ENCODE assay signal across 21 cellular contexts in genomic region chr5:133688386-133688785, GRCh38.
DNase-seq lines count a peak whose midpoint lies in the region; ATAC-seq, FAIRE-seq and TF ChIP-seq lines count a peak whose summit lies in the region.
"Had no signal": no experiment of that assay in that cellular context is flagged by ENCODE, and none has a peak within 500 bp of the region (broad histone marks: within the 10 kb centered on the region; RNA-seq: fewer than 3 reads in every experiment).

No MANE protein-coding gene starts in this region.

- no peaks in the 10 kb centered on the region for H3K9me1 ChIP-seq in keratinocyte (ENCODE audit: control insufficient read depth, extremely low read depth, insufficient read depth, low read length)

- no peak overlapping the region for H3K4me2 ChIP-seq in keratinocyte (ENCODE audit: control insufficient read depth, extremely low read depth, insufficient read depth, low read depth, low read length)
- H3K4me2 ChIP-seq: BLaER1 treated with 17β-estradiol and CSF1 and Interleukin-3, amounts not matched to agents 10 nM and 100 nM; smooth muscle cell had no signal

- ATAC-seq in activated CD4-positive, CD25-positive, alpha-beta regulatory T cell treated with anti-CD3 and anti-CD28 coated beads, Interleukin-2, amount 50 U/mL, for 24 hours: peak; percentile 66 to 73
- ATAC-seq in GM18867 (IDR thresholded peaks at IDR 0.05; ENCODE audit: unreplicated experiment) (peak; percentile 63), HG03439 (IDR thresholded peaks at IDR 0.05; ENCODE audit: unreplicated experiment) (peak; percentile 80), GM21576 (IDR thresholded peaks at IDR 0.05; ENCODE audit: unreplicated experiment) (no peak)
- ATAC-seq: activated CD8-positive, alpha-beta T cell treated with anti-CD3 and anti-CD28 coated beads, Interleukin-2, amount 10 ng/mL, durations not matched to agents 7 days and 5 days had no signal

- dilution Hi-C loops in keratinocyte (cut with MboI; ENCODE audit: extremely low pct_ligation_motif_present, low sequenced_read_pairs): no loop called here

- peaks cover 11% of the 10 kb centered on the region for H3K27me3 ChIP-seq in keratinocyte (ENCODE audit: control insufficient read depth, extremely low read depth, insufficient read depth, low read length)
- H3K27me3 ChIP-seq: ascending aorta; BLaER1 treated with 17β-estradiol and CSF1 and Interleukin-3, amounts not matched to agents 10 nM and 100 nM; colonic mucosa; tibial nerve had no signal

- no peak overlapping the region for H2AFZ ChIP-seq in keratinocyte (ENCODE audit: control insufficient read depth, low read length)

- no peak overlapping the region for H3K9ac ChIP-seq in keratinocyte (ENCODE audit: control insufficient read depth, extremely low read depth, insufficient read depth, low read length)
- H3K9ac ChIP-seq: BLaER1 treated with 17β-estradiol and CSF1 and Interleukin-3, amounts not matched to agents 10 nM and 100 nM had no signal

- no peaks in the 10 kb centered on the region for H3K36me3 ChIP-seq in keratinocyte (ENCODE audit: control insufficient read depth in 2 of 2, extremely low read depth in 1 of 2, insufficient read depth in 2 of 2, low read length in 2 of 2)
- H3K36me3 ChIP-seq: ascending aorta; BLaER1 treated with 17β-estradiol and CSF1 and Interleukin-3, amounts not matched to agents 10 nM and 100 nM; colonic mucosa; tibial nerve had no signal

- no peak for DNase-seq in activated CD4-positive, CD25-positive, alpha-beta regulatory T cell (lab: John Stamatoyannopoulos, UW)
- DNase-seq in keratinocyte (ENCODE audit: low read depth, low spot score) (no peak), NCI-H1417 treated with DMSO at 0.1 percent for 48 hours (lab: John Stamatoyannopoulos, UW) (no peak), COR-L47 (lab: John Stamatoyannopoulos, UW) (no peak)
- DNase-seq: activated CD8-positive, alpha-beta T cell treated with anti-CD3 and anti-CD28 coated beads, Interleukin-2, amount 10 ng/mL, durations not matched to agents 7 days and 5 days; activated gamma-delta T cell; colonic mucosa; DMS153; H7; hippocampal formation; mesenchymal stem cell; NCI-H2227 treated with DMSO at 0.1 percent for 48 hours had no signal

- no peaks in the 10 kb centered on the region for H3K9me3 ChIP-seq in keratinocyte (ENCODE audit: control insufficient read depth, low read depth, low read length)
- H3K9me3 ChIP-seq: ascending aorta; BLaER1 treated with 17β-estradiol and CSF1 and Interleukin-3, amounts not matched to agents 10 nM and 100 nM; colonic mucosa; tibial nerve had no signal

- FAIRE-seq in keratinocyte (lab: Jason Lieb, UNC): peak; percentile 17

- no peaks in the 10 kb centered on the region for H3K79me2 ChIP-seq in keratinocyte (ENCODE audit: control insufficient read depth, insufficient read depth, low read length)

- H4K20me1 ChIP-seq in keratinocyte (ENCODE audit: control insufficient read depth, extremely low read depth, insufficient read depth, low read length): no peaks in the 10 kb centered on the region
- H4K20me1 ChIP-seq: BLaER1 treated with 17β-estradiol and CSF1 and Interleukin-3, amounts not matched to agents 10 nM and 100 nM had no signal

- no peak overlapping the region for H3K27ac ChIP-seq in keratinocyte (ENCODE audit: control insufficient read depth, insufficient read depth, low read length)
- H3K27ac ChIP-seq: 22Rv1; ascending aorta; BLaER1 treated with 17β-estradiol and CSF1 and Interleukin-3, amounts not matched to agents 10 nM and 100 nM; colonic mucosa; tibial nerve had no signal

- TF ChIP-seq CTCF in keratinocyte (optimal IDR thresholded peaks at IDR 0.05 in 1 of 3, IDR thresholded peaks at IDR 0.05 in 1 of 3, conservative IDR thresholded peaks at IDR 0.05 in 1 of 3; ENCODE audit: extremely low read depth in 1 of 3, insufficient read depth in 2 of 3, low read length in 3 of 3): no peak

- H3K4me1 ChIP-seq in keratinocyte (ENCODE audit: control insufficient read depth, extremely low read depth, insufficient read depth, low read length): peaks cover 20% of the 10 kb centered on the region
- H3K4me1 ChIP-seq: BLaER1 treated with 17β-estradiol and CSF1 and Interleukin-3, amounts not matched to agents 10 nM and 100 nM; colonic mucosa; tibial nerve had no signal

- H3K4me3 ChIP-seq in keratinocyte (ENCODE audit: control insufficient read depth in 2 of 3, extremely low read depth in 1 of 3, insufficient read depth in 2 of 3, low read depth in 1 of 3, low read length in 3 of 3): no peak overlapping the region
- H3K4me3 ChIP-seq: ascending aorta; BLaER1 treated with 17β-estradiol and CSF1 and Interleukin-3, amounts not matched to agents 10 nM and 100 nM; colonic mucosa; smooth muscle cell; tibial nerve had no signal
